In genomic region chr1:15038232-15039016, GRCh38 we compare ENCODE assay signal across 10 cellular contexts.
A peak's percentile ranks its signal among the peaks of the same experiment; 100 is the strongest.
DNase-seq lines count a peak whose midpoint lies in the region; ATAC-seq and TF ChIP-seq lines count a peak whose summit lies in the region.
"Had no signal": no experiment of that assay in that cellular context is flagged by ENCODE, and none has a peak within 500 bp of the region (broad histone marks: within the 10 kb centered on the region; RNA-seq: fewer than 3 reads in every experiment).

No MANE protein-coding gene starts in this region.

- in situ Hi-C loops in Panc1 (cut with HindIII; ENCODE audit: low pct_unique_long_range_greater_than_20kb, low sequenced_read_pairs) = no loop called here

- ATAC-seq in GM23338 (peak; percentile 83), Panc1 (peak; percentile 74; the same call in 1 of the 2 replicates), GM18873 (IDR thresholded peaks at IDR 0.05; ENCODE audit: low FRiP score, unreplicated experiment) (no peak), gastroesophageal sphincter (no peak)

- no peaks in the 10 kb centered on the region for H3K79me2 ChIP-seq in GM23338 (replicated peaks; ENCODE audit: insufficient read depth)
- no peaks in the 10 kb centered on the region for H3K79me2 ChIP-seq in hepatocyte

- H3K36me3 ChIP-seq in GM23338 (ENCODE audit: insufficient read depth) = no peaks in the 10 kb centered on the region
- H3K36me3 ChIP-seq in Panc1 (ENCODE audit: control insufficient read depth, insufficient read depth, low read length) = no peaks in the 10 kb centered on the region
- H3K36me3 ChIP-seq in hepatocyte (replicated peaks; ENCODE audit: insufficient read depth, low read depth) = no peaks in the 10 kb centered on the region
- H3K36me3 ChIP-seq in gastroesophageal sphincter = peaks cover 0 to 12% of the 10 kb centered on the region in 2 donors

- H3K27ac ChIP-seq in GM23338 (ENCODE audit: low read depth) (no peak overlapping the region), Panc1 (ENCODE audit: low read length) (no peak overlapping the region), hepatocyte (no peak overlapping the region), gastroesophageal sphincter (no peak overlapping the region)

- H3K4me1 Mint-ChIP-seq in GM23338 = peaks cover 8% of the 10 kb centered on the region

- WGBS in hepatocyte (ENCODE audit: low lambda C conversion rate, missing lambda C conversion rate) = 92% methylated on average over 7 of the region's 7 CpGs
- 79 to 85% methylated on average over 6 to 7 of the region's 7 CpGs for WGBS in gastroesophageal sphincter (ENCODE audit: low coverage in 1 of 2), 2 donors

- H3K4me2 ChIP-seq in GM23338 (no peak overlapping the region), hepatocyte (no peak overlapping the region)

- no peak overlapping the region for H3K27ac Mint-ChIP-seq in GM23338

- no TSS peak for BruUV-seq in Panc1 (replicated peaks; lab: Mats Ljungman, UMichigan)

- H3K4me3 ChIP-seq in GM23338 (no peak overlapping the region), Panc1 (ENCODE audit: low read depth in 2 of 2, low read length in 2 of 2) (no peak overlapping the region), hepatocyte (no peak overlapping the region), gastroesophageal sphincter (no peak overlapping the region)

- TF ChIP-seq POLR2A in gastroesophageal sphincter (IDR thresholded peaks at IDR 0.05) = no peak

- H3F3A ChIP-seq in GM23338 (replicated peaks; ENCODE audit: low read depth) = no peaks in the 10 kb centered on the region

- H3K9me3 Mint-ChIP-seq in GM23338 = no peaks in the 10 kb centered on the region
- H3K9me3 Mint-ChIP-seq: naive B cell had no signal

- no peak overlapping the region for H3K4me3 Mint-ChIP-seq in GM23338
- H3K4me3 Mint-ChIP-seq: naive B cell had no signal

- H3K9me3 ChIP-seq in Panc1 (ENCODE audit: control insufficient read depth, insufficient read depth, low read depth, low read length) = no peaks in the 10 kb centered on the region
- H3K9me3 ChIP-seq in hepatocyte (ENCODE audit: low read depth) = no peaks in the 10 kb centered on the region
- H3K9me3 ChIP-seq in gastroesophageal sphincter = no peaks in the 10 kb centered on the region

- no peaks in the 10 kb centered on the region for H3K36me3 Mint-ChIP-seq in GM23338 (ENCODE audit: low read depth)
- H3K36me3 Mint-ChIP-seq: naive B cell had no signal

- TF ChIP-seq CTCF in GM23338 (conservative IDR thresholded peaks at IDR 0.05; ENCODE audit: low read depth in 2 of 2) (peak; percentile 73 to 78), Panc1 (IDR thresholded peaks at IDR 0.05) (peak; percentile 80), hepatocyte (IDR thresholded peaks at IDR 0.05; ENCODE audit: poor library complexity) (peak; percentile 40), gastroesophageal sphincter (IDR thresholded peaks at IDR 0.05) (no peak)

- H3K27me3 Mint-ChIP-seq in GM23338 (ENCODE audit: insufficient read depth, low read depth, poor library complexity) = peaks cover 10% of the 10 kb centered on the region

- H2AFZ ChIP-seq in GM23338 (no peak overlapping the region), hepatocyte (no peak overlapping the region)

- H4K20me1 ChIP-seq in GM23338 (replicated peaks; ENCODE audit: insufficient read depth) (no peaks in the 10 kb centered on the region), hepatocyte (ENCODE audit: insufficient read depth, poor library complexity, severe bottlenecking) (no peaks in the 10 kb centered on the region)

- intact Hi-C loops in Panc1 (cut with micrococcal nuclease; ENCODE audit: unreplicated experiment) = no loop called here

- H3K9me2 ChIP-seq in GM23338 (ENCODE audit: insufficient read depth) = no peaks in the 10 kb centered on the region
- no peaks in the 10 kb centered on the region for H3K9me2 ChIP-seq in hepatocyte (replicated peaks; ENCODE audit: insufficient read depth)

- no peak for TF ChIP-seq EP300 in gastroesophageal sphincter (IDR thresholded peaks at IDR 0.05)

- POLR2A ChIA-PET in Panc1 (lab: Charles Lee) = no interaction called here

- H3K27me3 ChIP-seq in GM23338 (ENCODE audit: insufficient read depth) = no peaks in the 10 kb centered on the region
- no peaks in the 10 kb centered on the region for H3K27me3 ChIP-seq in Panc1 (ENCODE audit: control insufficient read depth, insufficient read depth, low read length)
- no peaks in the 10 kb centered on the region for H3K27me3 ChIP-seq in hepatocyte
- H3K27me3 ChIP-seq in gastroesophageal sphincter = no peaks in the 10 kb centered on the region

- H3K4me1 ChIP-seq in GM23338 (ENCODE audit: insufficient read depth) (no peaks in the 10 kb centered on the region), Panc1 (ENCODE audit: control insufficient read depth, insufficient read depth, low read length) (no peaks in the 10 kb centered on the region), hepatocyte (ENCODE audit: insufficient read depth) (no peaks in the 10 kb centered on the region), gastroesophageal sphincter (no peaks in the 10 kb centered on the region)

- CTCF ChIA-PET in Panc1 (lab: Charles Lee) = interaction anchor here (0.7 to 0.8 kb wide), 3 partner anchors 11 to 206 kb away, joined by 3 read pairs; no protein-coding TSS in a partner anchor

- DNase-seq in CMK (ENCODE audit: low read depth) (peak; percentile 22), GM23338 (ENCODE audit: low spot score) (peak; percentile 88), Panc1 (ENCODE audit: low read depth, low spot score) (peak; percentile 42), hepatocyte (ENCODE audit: low spot score) (peak; percentile 42), dedifferentiated amniotic fluid mesenchymal stem cell (ENCODE audit: extremely low spot score) (no peak)
- DNase-seq in activated CD4-positive, CD25-positive, alpha-beta regulatory T cell (lab: John Stamatoyannopoulos, UW) = no peak
- DNase-seq: activated CD8-positive, alpha-beta memory T cell treated with anti-CD3 and anti-CD28 coated beads, Interleukin-2, amount 50 U/mL, for 4 hours; naive B cell had no signal

TF ChIP-seq in GM23338, 12 proteins besides CTCF, POLR2A, EP300 and RAD21 (continues in another document):
- TF ChIP-seq CREB1 (CRISPR knock-in tag; IDR thresholded peaks at IDR 0.05; ENCODE audit: low read depth) (no peak), POLR2AphosphoS5 (IDR thresholded peaks at IDR 0.05; ENCODE audit: low read depth) (no peak), NANOG (IDR thresholded peaks at IDR 0.05; ENCODE audit: borderline replicate concordance) (no peak), ZNF462 (CRISPR knock-in tag; IDR thresholded peaks at IDR 0.05) (no peak), EZH2 (IDR thresholded peaks at IDR 0.05; ENCODE audit: low read depth, unreplicated experiment) (no peak), ZNF114 (CRISPR knock-in tag; IDR thresholded peaks at IDR 0.05) (no peak), ZNF331 (CRISPR knock-in tag; IDR thresholded peaks at IDR 0.05; ENCODE audit: low read depth) (no peak)

Comparison
In these comparisons a context has a peak if more than half of its experiments do, and no peak if none do; other contexts are left out.
1. DNase-seq: peak in CMK (single experiment), GM23338 (single experiment), Panc1 (single experiment) and hepatocyte (single experiment); none in activated CD4-positive, CD25-positive, alpha-beta regulatory T cell (0 of 4) and dedifferentiated amniotic fluid mesenchymal stem cell (single experiment).
2. ATAC-seq: peak in GM23338 (single experiment) and Panc1 (single experiment); none in GM18873 (single experiment) and gastroesophageal sphincter (single experiment).
3. CTCF ChIP-seq: peak in GM23338 (2 of 2), Panc1 (single experiment) and hepatocyte (single experiment); none in gastroesophageal sphincter (0 of 4).